ENCODE assay signal across 1 cellular context in the genomic region with DNA sequence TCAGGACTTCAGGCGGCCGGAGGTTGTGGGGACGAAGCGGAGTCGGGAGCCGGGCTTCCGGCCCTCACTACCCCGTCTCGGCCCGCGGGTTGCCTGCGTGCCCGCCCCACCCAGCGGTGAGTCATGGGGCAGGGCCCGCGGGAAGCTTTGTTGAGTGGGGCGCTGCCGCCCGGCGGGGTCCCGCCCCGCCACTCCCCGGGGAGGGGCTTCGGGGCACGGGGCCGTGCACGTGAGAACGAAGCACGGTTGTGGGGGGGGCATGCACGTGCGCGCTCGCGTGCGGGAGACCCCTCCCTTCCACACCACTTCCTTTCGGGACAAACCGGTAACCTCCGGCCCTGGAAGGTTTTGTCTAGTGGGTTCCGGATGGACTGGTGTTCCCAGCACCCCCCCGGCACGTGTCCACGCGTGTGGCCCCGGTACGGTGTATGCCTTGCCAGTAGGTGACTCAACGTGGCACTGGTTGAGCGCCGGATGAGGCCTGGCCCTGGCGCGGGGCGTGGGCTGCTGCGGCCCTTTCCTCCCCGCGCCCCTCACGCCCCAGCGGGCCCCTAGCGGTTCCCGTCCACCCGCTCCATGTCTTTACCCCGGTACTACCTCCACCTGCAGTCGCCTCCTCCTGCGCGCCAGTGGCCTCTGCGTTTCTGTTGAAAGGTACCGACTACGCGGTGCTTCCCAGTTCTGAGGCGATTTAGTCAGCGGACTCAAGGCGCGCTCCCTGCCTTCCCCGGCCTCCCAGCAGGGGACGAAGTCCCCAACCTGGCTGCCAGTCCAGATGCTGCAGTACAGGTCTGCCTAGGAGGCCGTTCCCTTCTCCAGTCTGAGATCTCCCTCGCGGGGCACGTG.
TF ChIP-seq lines count a peak whose summit lies in the region.

No MANE protein-coding gene starts in this region.

TF ChIP-seq in WTC11, 78 proteins besides CTCF, POLR2A, EP300 and RAD21 (continued from another document and continues in another):
- peak; percentile 68 for TF ChIP-seq USF1 (CRISPR knock-in tag; IDR thresholded peaks at IDR 0.05)
- no peak for TF ChIP-seq ERG (CRISPR knock-in tag; IDR thresholded peaks at IDR 0.05)
- TF ChIP-seq PRDM15 (CRISPR knock-in tag; IDR thresholded peaks at IDR 0.05) = peak; percentile 84
- TF ChIP-seq ZNF416 (CRISPR knock-in tag; IDR thresholded peaks at IDR 0.05) = no peak
- TF ChIP-seq JUN (CRISPR knock-in tag; IDR thresholded peaks at IDR 0.05) = no peak
- no peak for TF ChIP-seq SOX15 (CRISPR knock-in tag; IDR thresholded peaks at IDR 0.05)
- TF ChIP-seq STAT6 (CRISPR knock-in tag; conservative IDR thresholded peaks at IDR 0.05; ENCODE audit: low read depth) = no peak
- TF ChIP-seq, protein P1, sequence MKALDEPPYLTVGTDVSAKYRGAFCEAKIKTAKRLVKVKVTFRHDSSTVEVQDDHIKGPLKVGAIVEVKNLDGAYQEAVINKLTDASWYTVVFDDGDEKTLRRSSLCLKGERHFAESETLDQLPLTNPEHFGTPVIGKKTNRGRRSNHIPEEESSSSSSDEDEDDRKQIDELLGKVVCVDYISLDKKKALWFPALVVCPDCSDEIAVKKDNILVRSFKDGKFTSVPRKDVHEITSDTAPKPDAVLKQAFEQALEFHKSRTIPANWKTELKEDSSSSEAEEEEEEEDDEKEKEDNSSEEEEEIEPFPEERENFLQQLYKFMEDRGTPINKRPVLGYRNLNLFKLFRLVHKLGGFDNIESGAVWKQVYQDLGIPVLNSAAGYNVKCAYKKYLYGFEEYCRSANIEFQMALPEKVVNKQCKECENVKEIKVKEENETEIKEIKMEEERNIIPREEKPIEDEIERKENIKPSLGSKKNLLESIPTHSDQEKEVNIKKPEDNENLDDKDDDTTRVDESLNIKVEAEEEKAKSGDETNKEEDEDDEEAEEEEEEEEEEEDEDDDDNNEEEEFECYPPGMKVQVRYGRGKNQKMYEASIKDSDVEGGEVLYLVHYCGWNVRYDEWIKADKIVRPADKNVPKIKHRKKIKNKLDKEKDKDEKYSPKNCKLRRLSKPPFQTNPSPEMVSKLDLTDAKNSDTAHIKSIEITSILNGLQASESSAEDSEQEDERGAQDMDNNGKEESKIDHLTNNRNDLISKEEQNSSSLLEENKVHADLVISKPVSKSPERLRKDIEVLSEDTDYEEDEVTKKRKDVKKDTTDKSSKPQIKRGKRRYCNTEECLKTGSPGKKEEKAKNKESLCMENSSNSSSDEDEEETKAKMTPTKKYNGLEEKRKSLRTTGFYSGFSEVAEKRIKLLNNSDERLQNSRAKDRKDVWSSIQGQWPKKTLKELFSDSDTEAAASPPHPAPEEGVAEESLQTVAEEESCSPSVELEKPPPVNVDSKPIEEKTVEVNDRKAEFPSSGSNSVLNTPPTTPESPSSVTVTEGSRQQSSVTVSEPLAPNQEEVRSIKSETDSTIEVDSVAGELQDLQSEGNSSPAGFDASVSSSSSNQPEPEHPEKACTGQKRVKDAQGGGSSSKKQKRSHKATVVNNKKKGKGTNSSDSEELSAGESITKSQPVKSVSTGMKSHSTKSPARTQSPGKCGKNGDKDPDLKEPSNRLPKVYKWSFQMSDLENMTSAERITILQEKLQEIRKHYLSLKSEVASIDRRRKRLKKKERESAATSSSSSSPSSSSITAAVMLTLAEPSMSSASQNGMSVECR (CRISPR knock-in tag; IDR thresholded peaks at IDR 0.05; ENCODE audit: borderline replicate concordance) = peak; percentile 69; the same call in 1 of the 2 replicates
- TF ChIP-seq NFATC4 (CRISPR knock-in tag; IDR thresholded peaks at IDR 0.05) = no peak
- TF ChIP-seq CBFB (CRISPR knock-in tag; IDR thresholded peaks at IDR 0.05; ENCODE audit: low read depth) = no peak
- TF ChIP-seq AR (CRISPR knock-in tag; IDR thresholded peaks at IDR 0.05) = no peak
- no peak for TF ChIP-seq AFF4 (CRISPR knock-in tag; IDR thresholded peaks at IDR 0.05; ENCODE audit: borderline replicate concordance)
- no peak for TF ChIP-seq CREB1 (CRISPR knock-in tag; IDR thresholded peaks at IDR 0.05)
- TF ChIP-seq ELF4 (CRISPR knock-in tag; IDR thresholded peaks at IDR 0.05; ENCODE audit: low read depth) = no peak
- TF ChIP-seq SP1 (CRISPR knock-in tag; conservative IDR thresholded peaks at IDR 0.05) = peak; percentile 64; the same call in 1 of the 2 replicates
- TF ChIP-seq ZNF138 (CRISPR knock-in tag; conservative IDR thresholded peaks at IDR 0.05) = no peak
- no peak for TF ChIP-seq ZNF121 (CRISPR knock-in tag; IDR thresholded peaks at IDR 0.05)
- TF ChIP-seq ZNF423 (CRISPR knock-in tag; IDR thresholded peaks at IDR 0.05) = no peak
- TF ChIP-seq MYBL2 (CRISPR knock-in tag; IDR thresholded peaks at IDR 0.05) = no peak
- TF ChIP-seq, protein P2, sequence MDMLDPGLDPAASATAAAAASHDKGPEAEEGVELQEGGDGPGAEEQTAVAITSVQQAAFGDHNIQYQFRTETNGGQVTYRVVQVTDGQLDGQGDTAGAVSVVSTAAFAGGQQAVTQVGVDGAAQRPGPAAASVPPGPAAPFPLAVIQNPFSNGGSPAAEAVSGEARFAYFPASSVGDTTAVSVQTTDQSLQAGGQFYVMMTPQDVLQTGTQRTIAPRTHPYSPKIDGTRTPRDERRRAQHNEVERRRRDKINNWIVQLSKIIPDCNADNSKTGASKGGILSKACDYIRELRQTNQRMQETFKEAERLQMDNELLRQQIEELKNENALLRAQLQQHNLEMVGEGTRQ (CRISPR knock-in tag; IDR thresholded peaks at IDR 0.05) = peak; percentile 27
- TF ChIP-seq IRF1 (CRISPR knock-in tag; IDR thresholded peaks at IDR 0.05) = 0 out of 2 replicates have a peak, but pooled peaks have one; percentile 43
- no peak for TF ChIP-seq JAZF1 (CRISPR knock-in tag; IDR thresholded peaks at IDR 0.05)
- no peak for TF ChIP-seq ZNF396 (CRISPR knock-in tag; IDR thresholded peaks at IDR 0.05; ENCODE audit: borderline replicate concordance)
